ENCODE assay signal across 32 cellular contexts in genomic region chr4:110155632-110156031, GRCh38. TPM values are rescaled to one million over a fixed set of nuclear protein-coding genes. Genes with fewer than 3 reads are reported as not detected.
DNase-seq lines count a peak whose midpoint lies in the region; FAIRE-seq and TF ChIP-seq lines count a peak whose summit lies in the region.
"Had no signal": no experiment of that assay in that cellular context is flagged by ENCODE, and none has a peak within 500 bp of the region (broad histone marks: within the 10 kb centered on the region; RNA-seq: fewer than 3 reads in every experiment).

No MANE protein-coding gene starts in this region.

- no peak overlapping the region for H3K4me3 ChIP-seq in fibroblast of mammary gland (ENCODE audit: control insufficient read depth, low read depth, low read length)
- H3K4me3 ChIP-seq in osteoblast (ENCODE audit: insufficient read depth, low read length), result no peak overlapping the region
- H3K4me3 ChIP-seq: body of pancreas, coronary artery, esophagus muscularis mucosa, gastrocnemius medialis, lower lobe of right lung, SJSA1, upper lobe of right lung had no signal

- peak overlapping the region; percentile 10 for H3K4me2 ChIP-seq in osteoblast (ENCODE audit: insufficient read depth, low read length)

- no peak for TF ChIP-seq CTCF in fibroblast of mammary gland (conservative IDR thresholded peaks at IDR 0.05; ENCODE audit: control insufficient read depth, insufficient read depth, low read depth, low read length)
- no peak for TF ChIP-seq CTCF in osteoblast (IDR thresholded peaks at IDR 0.05; ENCODE audit: extremely low read depth, low read depth, low read length)
- TF ChIP-seq CTCF in progenitor cell of endocrine pancreas (IDR thresholded peaks at IDR 0.05; ENCODE audit: unreplicated experiment), result no peak

- FAIRE-seq in GM19239 (lab: Jason Lieb, UNC), result no peak
- FAIRE-seq: keratinocyte had no signal

- no peak overlapping the region for H3K27ac ChIP-seq in osteoblast (ENCODE audit: low read depth, low read length)
- H3K27ac ChIP-seq: body of pancreas, coronary artery, esophagus muscularis mucosa, gastrocnemius medialis, lower lobe of right lung, SJSA1, upper lobe of right lung had no signal

- H2AFZ ChIP-seq in osteoblast (ENCODE audit: low read length), result no peak overlapping the region

- no peaks in the 10 kb centered on the region for H3K9me3 ChIP-seq in osteoblast (ENCODE audit: low read depth, low read length)
- H3K9me3 ChIP-seq: body of pancreas, esophagus muscularis mucosa, gastrocnemius medialis, lower lobe of right lung, SJSA1, upper lobe of right lung had no signal

- H3K4me1 ChIP-seq in osteoblast (ENCODE audit: insufficient read depth, low read length), result peaks cover 28% of the 10 kb centered on the region
- H3K4me1 ChIP-seq: body of pancreas, esophagus muscularis mucosa, gastrocnemius medialis, lower lobe of right lung, upper lobe of right lung had no signal

- no peak overlapping the region for H3K27ac Mint-ChIP-seq in progenitor cell of endocrine pancreas
- H3K27ac Mint-ChIP-seq: activated CD8-positive, alpha-beta T cell treated with anti-CD3 and anti-CD28 coated beads, Interleukin-2, amount 10 ng/mL, durations not matched to agents 7 days and 5 days; activated naive CD8-positive, alpha-beta T cell treated with anti-CD3 and anti-CD28 coated beads, Interleukin-2, amount 50 U/mL, for 24 hours; B cell; effector memory CD8-positive, alpha-beta T cell had no signal

- no peaks in the 10 kb centered on the region for H3K36me3 Mint-ChIP-seq in progenitor cell of endocrine pancreas (ENCODE audit: insufficient read depth)

- no peaks in the 10 kb centered on the region for H4K20me1 ChIP-seq in osteoblast (ENCODE audit: insufficient read depth, low read length)

- peak in 2 of 3 experiments; percentile 29 to 72 for DNase-seq in NCI-H1417 (lab: John Stamatoyannopoulos, UW)
- no peak for DNase-seq in NCI-H1417 treated with DMSO at 0.1 percent for 48 hours (lab: John Stamatoyannopoulos, UW)
- DNase-seq in NCI-H2227 (lab: John Stamatoyannopoulos, UW; ENCODE audit: unreplicated experiment), result peak; percentile 29
- peak; percentile 62 for DNase-seq in fibroblast of mammary gland (ENCODE audit: low read depth)
- peak; percentile 11 for DNase-seq in osteoblast (ENCODE audit: insufficient read length, low spot score, missing footprints)
- no peak for DNase-seq in progenitor cell of endocrine pancreas (ENCODE audit: low spot score, unreplicated experiment)
- DNase-seq in NCI-H146 treated with DMSO at 0.1 percent for 48 hours (lab: John Stamatoyannopoulos, UW; ENCODE audit: unreplicated experiment), result no peak
- DNase-seq in GM19239 (ENCODE audit: insufficient read length, low spot score), result no peak
- DNase-seq: activated CD4-positive, alpha-beta T cell treated with anti-CD3 and anti-CD28 coated beads for 1 hour; activated CD8-positive, alpha-beta T cell treated with anti-CD3 and anti-CD28 coated beads, Interleukin-2, amount 10 ng/mL, durations not matched to agents 7 days and 5 days; activated effector memory CD4-positive, alpha-beta T cell treated with anti-CD3 and anti-CD28 coated beads, Interleukin-2, amount 50 U/mL, for 16 hours; activated naive CD8-positive, alpha-beta T cell treated with anti-CD3 and anti-CD28 coated beads, Interleukin-2, amount 50 U/mL, for 24 hours; activated T-cell treated with anti-CD3 and anti-CD28 coated beads for 4 hours; body of pancreas; DMS79; effector memory CD8-positive, alpha-beta T cell; gastrocnemius medialis; H7; hypothalamus; lower lobe of right lung; NCI-H1092 treated with DMSO at 0.1 percent for 48 hours; NCI-H2029 treated with DMSO at 0.1 percent for 48 hours; small intestine; stimulated activated CD4-positive, alpha-beta T cell treated with anti-CD3 and anti-CD28 coated beads, Interleukin-1b, Interleukin-23, amount 100 ng/mL, for 48 hours; substantia nigra; T-helper 1 cell; upper lobe of right lung had no signal

- no peaks in the 10 kb centered on the region for H3K27me3 Mint-ChIP-seq in progenitor cell of endocrine pancreas
- H3K27me3 Mint-ChIP-seq: activated naive CD8-positive, alpha-beta T cell treated with anti-CD3 and anti-CD28 coated beads, Interleukin-2, amount 50 U/mL, for 24 hours; B cell; effector memory CD8-positive, alpha-beta T cell had no signal

- no peak overlapping the region for H3K4me3 Mint-ChIP-seq in progenitor cell of endocrine pancreas (ENCODE audit: low read depth)
- H3K4me3 Mint-ChIP-seq: activated CD8-positive, alpha-beta T cell treated with anti-CD3 and anti-CD28 coated beads, Interleukin-2, amount 10 ng/mL, durations not matched to agents 7 days and 5 days; activated naive CD8-positive, alpha-beta T cell treated with anti-CD3 and anti-CD28 coated beads, Interleukin-2, amount 50 U/mL, for 24 hours; B cell; effector memory CD8-positive, alpha-beta T cell had no signal

- H3K9me3 Mint-ChIP-seq in progenitor cell of endocrine pancreas (ENCODE audit: low read depth), result no peaks in the 10 kb centered on the region
- H3K9me3 Mint-ChIP-seq: activated naive CD8-positive, alpha-beta T cell treated with anti-CD3 and anti-CD28 coated beads, Interleukin-2, amount 50 U/mL, for 24 hours; effector memory CD8-positive, alpha-beta T cell had no signal

- H3K27me3 ChIP-seq in osteoblast (ENCODE audit: insufficient read depth, low read length), result no peaks in the 10 kb centered on the region
- H3K27me3 ChIP-seq: body of pancreas, esophagus muscularis mucosa, gastrocnemius medialis, SJSA1, upper lobe of right lung had no signal

- H3K36me3 ChIP-seq in osteoblast (ENCODE audit: insufficient read depth, low read length), result no peaks in the 10 kb centered on the region
- H3K36me3 ChIP-seq: esophagus muscularis mucosa, gastrocnemius medialis, lower lobe of right lung, SJSA1, upper lobe of right lung had no signal

- H3K79me2 ChIP-seq in osteoblast (ENCODE audit: insufficient read depth, low read length), result peaks cover 45% of the 10 kb centered on the region

- peaks cover 4% of the 10 kb centered on the region for H3K4me1 Mint-ChIP-seq in progenitor cell of endocrine pancreas (ENCODE audit: low read depth)
- H3K4me1 Mint-ChIP-seq: activated naive CD8-positive, alpha-beta T cell treated with anti-CD3 and anti-CD28 coated beads, Interleukin-2, amount 50 U/mL, for 24 hours; B cell had no signal

RNA-seq across cellular contexts. Expression of gene ELOVL6, which starts 42.8 kb away (rescaled TPM):
- total RNA-seq in osteoblast (12.7 and 19.7 TPM in 2 replicates), progenitor cell of endocrine pancreas (34.3 and 38.6 TPM in 2 replicates)

Comparison
In these comparisons a context has a peak if more than half of its experiments do, and no peak if none do; other contexts are left out.
1. DNase-seq: peak in NCI-H1417 (2 of 3), NCI-H2227 (single experiment), fibroblast of mammary gland (single experiment) and osteoblast (single experiment); none in NCI-H1417 treated with DMSO at 0.1 percent for 48 hours (single experiment), progenitor cell of endocrine pancreas (single experiment), NCI-H146 treated with DMSO at 0.1 percent for 48 hours (single experiment) and GM19239 (single experiment).